Comparison of ENCODE assay signal across 13 cellular contexts in genomic region chr11:87871071-87871470, GRCh38.
DNase-seq lines count a peak whose midpoint lies in the region; ATAC-seq and TF ChIP-seq lines count a peak whose summit lies in the region.
"Had no signal": no experiment of that assay in that cellular context is flagged by ENCODE, and none has a peak within 500 bp of the region (broad histone marks: within the 10 kb centered on the region; RNA-seq: fewer than 3 reads in every experiment).

No MANE protein-coding gene starts in this region.

- H2AFZ ChIP-seq in GM23338 = no peak overlapping the region
- H2AFZ ChIP-seq in smooth muscle cell (ENCODE audit: low read depth) = peak overlapping the region; percentile 77

- H3K4me2 ChIP-seq in GM23338 (no peak overlapping the region), smooth muscle cell (peak overlapping the region; percentile 76)
- H3K4me2 ChIP-seq: A549, BLaER1 had no signal

- 0 out of 2 replicates have a peak overlapping the region, but pooled peaks have one; percentile 61 for H3K27ac Mint-ChIP-seq in GM23338
- H3K27ac Mint-ChIP-seq: CD8-positive, alpha-beta memory T cell had no signal

- H3K79me2 ChIP-seq in GM23338 (replicated peaks; ENCODE audit: insufficient read depth) (no peaks in the 10 kb centered on the region), smooth muscle cell (ENCODE audit: low read depth) (no peaks in the 10 kb centered on the region)

- no peaks in the 10 kb centered on the region for H3K27me3 Mint-ChIP-seq in GM23338 (ENCODE audit: insufficient read depth, low read depth, poor library complexity)
- H3K27me3 Mint-ChIP-seq: CD8-positive, alpha-beta memory T cell had no signal

- H3K4me3 ChIP-seq in GM23338 (no peak overlapping the region), smooth muscle cell (no peak overlapping the region), MG63 (no peak overlapping the region)
- H3K4me3 ChIP-seq: A549, BLaER1, HAP-1 had no signal

- H3K9me3 Mint-ChIP-seq in GM23338 = no peaks in the 10 kb centered on the region

- ATAC-seq in GM23338 = no peak
- ATAC-seq: A549 had no signal

- TF ChIP-seq CTCF in GM23338 (conservative IDR thresholded peaks at IDR 0.05; ENCODE audit: low read depth in 2 of 2) (no peak), smooth muscle cell (IDR thresholded peaks at IDR 0.05; ENCODE audit: borderline replicate concordance, insufficient read depth, poor library complexity, severe bottlenecking) (no peak)

- no peaks in the 10 kb centered on the region for H3K4me1 Mint-ChIP-seq in GM23338
- H3K4me1 Mint-ChIP-seq: CD8-positive, alpha-beta memory T cell had no signal

- H3K9ac ChIP-seq in smooth muscle cell (ENCODE audit: low read depth) = no peak overlapping the region
- H3K9ac ChIP-seq: BLaER1 had no signal

- 41% methylated on average over 2 of the region's 2 CpGs for WGBS in smooth muscle cell (ENCODE audit: low lambda C conversion rate)

- no peaks in the 10 kb centered on the region for H3K36me3 Mint-ChIP-seq in GM23338 (ENCODE audit: low read depth)
- H3K36me3 Mint-ChIP-seq: CD8-positive, alpha-beta memory T cell had no signal

- no peaks in the 10 kb centered on the region for H3K27me3 ChIP-seq in GM23338 (ENCODE audit: insufficient read depth)
- H3K27me3 ChIP-seq in smooth muscle cell (ENCODE audit: low read depth) = no peaks in the 10 kb centered on the region
- no peaks in the 10 kb centered on the region for H3K27me3 ChIP-seq in MG63
- H3K27me3 ChIP-seq: BLaER1 had no signal

- H3K9me2 ChIP-seq in GM23338 (ENCODE audit: insufficient read depth) = no peaks in the 10 kb centered on the region

- no peaks in the 10 kb centered on the region for H4K20me1 ChIP-seq in GM23338 (replicated peaks; ENCODE audit: insufficient read depth)
- H4K20me1 ChIP-seq in smooth muscle cell (ENCODE audit: low read depth) = no peaks in the 10 kb centered on the region
- H4K20me1 ChIP-seq: BLaER1 had no signal

- intact Hi-C loops in posterior vena cava (cut with DNase I) = no loop called here

- H3K4me1 ChIP-seq in GM23338 (ENCODE audit: insufficient read depth) (no peaks in the 10 kb centered on the region), smooth muscle cell (ENCODE audit: low read depth) (peaks cover 17% of the 10 kb centered on the region)
- H3K4me1 ChIP-seq: A549, BLaER1, Caco-2, HAP-1 had no signal

- H3F3A ChIP-seq in GM23338 (replicated peaks; ENCODE audit: low read depth) (no peaks in the 10 kb centered on the region), smooth muscle cell (ENCODE audit: low read depth) (peaks cover 11% of the 10 kb centered on the region)

- no peak overlapping the region for H3K4me3 Mint-ChIP-seq in GM23338
- H3K4me3 Mint-ChIP-seq: CD8-positive, alpha-beta memory T cell had no signal

- H3K36me3 ChIP-seq in GM23338 (ENCODE audit: insufficient read depth) (no peaks in the 10 kb centered on the region), smooth muscle cell (ENCODE audit: low read depth) (no peaks in the 10 kb centered on the region), MG63 (no peaks in the 10 kb centered on the region)
- H3K36me3 ChIP-seq: BLaER1, HAP-1 had no signal

- H3K9me3 ChIP-seq in smooth muscle cell (replicated peaks; ENCODE audit: low read depth) (no peaks in the 10 kb centered on the region), MG63 (no peaks in the 10 kb centered on the region)
- H3K9me3 ChIP-seq: A549, BLaER1, Caco-2, HAP-1 had no signal

- DNase-seq in GM23338 (ENCODE audit: low spot score) = no peak
- peak; percentile 60 for DNase-seq in NCI-H1694 treated with DMSO at 0.1 percent for 48 hours (lab: John Stamatoyannopoulos, UW)
- DNase-seq in foreskin melanocyte = peak; percentile 35
- DNase-seq in smooth muscle cell (lab: John Stamatoyannopoulos, UW; ENCODE audit: unreplicated experiment) = no peak
- DNase-seq in NCI-H2196 (lab: John Stamatoyannopoulos, UW; ENCODE audit: unreplicated experiment) = no peak
- DNase-seq in posterior vena cava (ENCODE audit: low spot score) = no peak
- DNase-seq in MG63 = no peak
- DNase-seq: Caco-2; CD8-positive, alpha-beta memory T cell; DMS79 had no signal

- no peak overlapping the region for H3K27ac ChIP-seq in GM23338 (ENCODE audit: low read depth)
- peak overlapping the region; percentile 87 for H3K27ac ChIP-seq in smooth muscle cell (ENCODE audit: low read depth)
- H3K27ac ChIP-seq: A549, BLaER1 had no signal

TF ChIP-seq in GM23338, 12 proteins besides CTCF, POLR2A, EP300 and RAD21 (continues in another document):
- no peak for TF ChIP-seq STAT1 (IDR thresholded peaks at IDR 0.05; ENCODE audit: unreplicated experiment)
- no peak for TF ChIP-seq CREB1 (CRISPR knock-in tag; IDR thresholded peaks at IDR 0.05; ENCODE audit: low read depth)
- TF ChIP-seq JUNB (IDR thresholded peaks at IDR 0.05; ENCODE audit: unreplicated experiment) = no peak
- TF ChIP-seq REST (IDR thresholded peaks at IDR 0.05; ENCODE audit: unreplicated experiment) = no peak
- TF ChIP-seq ZNF114 (CRISPR knock-in tag; IDR thresholded peaks at IDR 0.05) = no peak
- no peak for TF ChIP-seq POLR2AphosphoS5 (IDR thresholded peaks at IDR 0.05; ENCODE audit: low read depth)
- TF ChIP-seq NANOG (IDR thresholded peaks at IDR 0.05; ENCODE audit: borderline replicate concordance) = no peak

Comparison
In these comparisons a context has a peak if more than half of its experiments do, and no peak if none do; other contexts are left out.
1. DNase-seq: peak in NCI-H1694 treated with DMSO at 0.1 percent for 48 hours (single experiment) and foreskin melanocyte (single experiment); none in GM23338 (single experiment), smooth muscle cell (single experiment), NCI-H2196 (single experiment), posterior vena cava (single experiment) and MG63 (single experiment).